In the genomic region with DNA sequence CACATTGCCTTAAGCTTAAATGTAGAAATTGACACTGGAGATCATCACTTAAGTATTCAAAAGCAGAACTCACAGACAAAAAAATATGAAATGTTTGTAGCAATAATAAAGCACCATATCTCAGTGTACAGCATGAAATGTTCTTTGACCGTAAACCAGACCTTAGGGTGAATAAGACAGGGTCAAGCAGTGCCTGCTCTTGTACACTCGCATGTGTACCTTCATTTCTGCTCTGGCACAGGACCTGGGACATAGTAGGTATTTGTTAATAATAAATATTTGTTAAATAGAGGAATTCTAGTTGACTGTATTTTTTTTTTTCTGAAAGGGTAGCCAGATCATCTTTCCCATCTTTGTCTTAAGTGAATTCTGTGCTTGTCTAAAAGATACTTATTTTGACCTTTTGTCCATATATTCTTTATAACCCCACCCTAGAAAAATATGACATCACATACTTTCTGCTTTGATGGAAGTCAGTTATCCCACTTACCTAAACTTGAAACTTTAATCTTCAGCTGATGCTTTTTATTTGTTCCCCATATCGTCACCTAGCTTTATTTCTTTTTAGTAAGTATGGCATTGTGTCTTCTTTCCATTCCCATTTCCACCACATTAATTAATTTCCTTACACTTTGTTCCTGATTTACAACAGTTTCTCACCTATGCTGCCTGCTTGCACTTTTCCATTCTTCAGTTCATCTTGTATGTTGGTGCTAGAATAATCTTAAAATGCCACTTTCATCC, we compare ENCODE assay signal across 8 cellular contexts. TPM values are rescaled to one million over a fixed set of nuclear protein-coding genes. Genes with fewer than 3 reads are reported as not detected.
DNase-seq lines count a peak whose midpoint lies in the region; ATAC-seq, FAIRE-seq and TF ChIP-seq lines count a peak whose summit lies in the region.

No MANE protein-coding gene starts in this region.

- H3K4me3 ChIP-seq in A549 (peak overlapping the region; percentile 58), DND-41 (ENCODE audit: low read depth in 1 of 2, low read length in 2 of 2) (peak overlapping the region; percentile 71 to 79; a peak in 3 of 4 replicates)

- TF ChIP-seq CTCF in A549 (IDR thresholded peaks at IDR 0.05) (no peak), DND-41 (IDR thresholded peaks at IDR 0.05; ENCODE audit: borderline replicate concordance, extremely low read depth, low read length, poor library complexity, severe bottlenecking) (no peak), foreskin keratinocyte (conservative IDR thresholded peaks at IDR 0.05) (no peak)

- ATAC-seq in A549: no peak
- no peak for ATAC-seq in DND-41 (ENCODE audit: insufficient read depth, low read depth)
- no peak for ATAC-seq in foreskin keratinocyte
- no peak for ATAC-seq in HG03196 (IDR thresholded peaks at IDR 0.05; ENCODE audit: unreplicated experiment)

- CTCF ChIA-PET in A549 (lab: Yijun Ruan, JAX): interaction anchor here (0.6 to 1.5 kb wide), 4 partner anchors 10 to 336 kb away, joined by 3 to 4 read pairs (median 3); no protein-coding TSS in a partner anchor

- in situ Hi-C loops in ACHN (cut with HindIII; ENCODE audit: low pct_ligation_motif_present, low pct_unique_long_range_greater_than_20kb, low sequenced_read_pairs): no loop called here

- H3K4me1 ChIP-seq in A549 (peaks cover 15% of the 10 kb centered on the region), DND-41 (ENCODE audit: insufficient read depth, low read length) (peaks cover 61% of the 10 kb centered on the region), foreskin keratinocyte (peaks cover 11% of the 10 kb centered on the region)

- peak overlapping the region; percentile 89 to 98 for H3K27ac ChIP-seq in A549
- H3K27ac ChIP-seq in DND-41 (ENCODE audit: low read length): peak overlapping the region; percentile 85
- peak overlapping the region; percentile 88 for H3K27ac ChIP-seq in foreskin keratinocyte

- POLR2A ChIA-PET in A549 (lab: Yijun Ruan, JAX): interaction anchor here (1.5 kb wide), 1 partner anchor 480 kb away, joined by 3 read pairs; no protein-coding TSS in a partner anchor

- TF ChIP-seq RAD21 in A549 (conservative IDR thresholded peaks at IDR 0.05 in 1 of 2, IDR thresholded peaks at IDR 0.05 in 1 of 2): no peak

- WGBS in A549 (ENCODE audit: missing lambda C conversion rate): 62% methylated on average over 3 of the region's 3 CpGs

- peaks cover 36% of the 10 kb centered on the region; the same call in 1 of the 2 replicates for H4K20me1 ChIP-seq in DND-41 (ENCODE audit: insufficient read depth, low read length)

- TF ChIP-seq POLR2A in A549 (IDR thresholded peaks at IDR 0.05; ENCODE audit: low read length): no peak

- H3K4me2 ChIP-seq in A549: peak overlapping the region; percentile 80
- peak overlapping the region; percentile 72 for H3K4me2 ChIP-seq in DND-41 (ENCODE audit: insufficient read depth, low read length)

- peak overlapping the region; percentile 85 for H3K9ac ChIP-seq in DND-41 (ENCODE audit: low read depth, low read length)

- no peak for TF ChIP-seq EP300 in A549 (IDR thresholded peaks at IDR 0.05)

- no peaks in the 10 kb centered on the region for H3K27me3 ChIP-seq in DND-41 (ENCODE audit: insufficient read depth, low read length, poor library complexity)
- no peaks in the 10 kb centered on the region for H3K27me3 ChIP-seq in foreskin keratinocyte

- H3K9me3 ChIP-seq in A549 (no peaks in the 10 kb centered on the region), DND-41 (ENCODE audit: insufficient read depth, low read length, severe bottlenecking) (no peaks in the 10 kb centered on the region)

- no peak for FAIRE-seq in A549 (lab: Jason Lieb, UNC)

- DNase-seq in A549 (ENCODE audit: low read depth in 1 of 2, low spot score in 1 of 2) (no peak), DND-41 (no peak), RKO (ENCODE audit: low spot score) (peak; percentile 58), foreskin keratinocyte (no peak), HK-2 (ENCODE audit: unreplicated experiment) (no peak), ACHN (no peak), anterior cingulate cortex (lab: John Stamatoyannopoulos, UW) (no peak)

- peaks cover 32% of the 10 kb centered on the region for H3K36me3 ChIP-seq in DND-41 (ENCODE audit: insufficient read depth, low read length)

- H3K79me2 ChIP-seq in DND-41 (ENCODE audit: insufficient read depth, low read length): peaks cover 66% of the 10 kb centered on the region

- H2AFZ ChIP-seq in DND-41 (ENCODE audit: low read depth, low read length): 0 out of 2 replicates have a peak overlapping the region, but pooled peaks have one; percentile 87

TF ChIP-seq in A549, 52 proteins besides CTCF, POLR2A, EP300 and RAD21:
- TF ChIP-seq FOXS1 (CRISPR knock-in tag; IDR thresholded peaks at IDR 0.05) (no peak), HOXB5 (CRISPR knock-in tag; IDR thresholded peaks at IDR 0.05) (no peak), GATA3 (IDR thresholded peaks at IDR 0.05; ENCODE audit: borderline replicate concordance) (no peak), CHD2 (IDR thresholded peaks at IDR 0.05; ENCODE audit: low read length, partially characterized antibody) (no peak), MYC (IDR thresholded peaks at IDR 0.05; ENCODE audit: borderline replicate concordance, low read length) (no peak), CBX2 (IDR thresholded peaks at IDR 0.05; ENCODE audit: borderline replicate concordance, low read depth) (no peak), RNF2 (IDR thresholded peaks at IDR 0.05; ENCODE audit: borderline replicate concordance, low read depth) (no peak), ZC3H11A (IDR thresholded peaks at IDR 0.05) (no peak), HOXB13 (CRISPR knock-in tag; IDR thresholded peaks at IDR 0.05; ENCODE audit: low read depth) (no peak), NFE2L2 (conservative IDR thresholded peaks at IDR 0.05; ENCODE audit: low read length) (no peak), SREBF2 (IDR thresholded peaks at IDR 0.05) (no peak)
- TF ChIP-seq, protein P1, sequence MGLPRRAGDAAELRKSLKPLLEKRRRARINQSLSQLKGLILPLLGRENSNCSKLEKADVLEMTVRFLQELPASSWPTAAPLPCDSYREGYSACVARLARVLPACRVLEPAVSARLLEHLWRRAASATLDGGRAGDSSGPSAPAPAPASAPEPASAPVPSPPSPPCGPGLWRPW (IDR thresholded peaks at IDR 0.05): no peak
TF ChIP-seq in A549: peak in this region for 0.

RNA-seq across cellular contexts. Expression of a gene that starts 1.7 kb away (rescaled TPM):
- polyA plus RNA-seq in A549 (2011; rRNA removed) (11.7 and 16.8 TPM in 2 replicates), A549 (2017; fragmentation: RNase III; extraction: RNeasy Plus Mini Kit Qiagen cat#74134 plus additional on column Dnase treatment) (9.4 to 10.1 TPM (median 9.6 TPM) in 3 replicates), foreskin keratinocyte (4.5 and 6.6 TPM in 2 replicates)
- 4.1 and 4.2 TPM in 2 replicates for polyA plus RNA-seq in A549 (2012; cell fraction: cytosol; rRNA removed)
- 3.1 and 3.6 TPM in 2 replicates for polyA plus RNA-seq in A549 (2012; cell fraction: nucleus; rRNA removed)
- polyA minus RNA-seq in A549 (2011; rRNA and poly(A)+ RNA removed): 2.4 and 3.4 TPM in 2 replicates
- 11.7 and 12.7 TPM in 2 replicates for total RNA-seq in foreskin keratinocyte
